In genomic region chr12:69886715-69887114, GRCh38 we compare ENCODE assay signal across 20 cellular contexts.
"Had no signal": no experiment of that assay in that cellular context is flagged by ENCODE, and none has a peak within 500 bp of the region (broad histone marks: within the 10 kb centered on the region; RNA-seq: fewer than 3 reads in every experiment).

No MANE protein-coding gene starts in this region.

- FAIRE-seq: colon, endothelial cell of umbilical vein had no signal

- H3K4me3 ChIP-seq: breast epithelium, neural progenitor cell, spleen, thoracic aorta, upper lobe of left lung had no signal

- H3K36me3 ChIP-seq: breast epithelium, neural progenitor cell, spleen, thoracic aorta, upper lobe of left lung had no signal

- H2AFZ ChIP-seq: neural progenitor cell had no signal

- H3K4me2 ChIP-seq: neural progenitor cell had no signal

- DNase-seq: activated CD4-positive, alpha-beta T cell treated with anti-CD3 and anti-CD28 coated beads for 1 hour; activated CD4-positive, alpha-beta T cell treated with anti-CD3 and anti-CD28 coated beads, Interleukin-2, amount 50 U/mL, for 1 hour; activated CD8-positive, alpha-beta T cell treated with anti-CD3 and anti-CD28 coated beads, Interleukin-2, amount 10 ng/mL, durations not matched to agents 7 days and 5 days; activated naive CD4-positive, alpha-beta T cell; activated T-cell treated with anti-CD3 and anti-CD28 coated beads, Interleukin-2, amount 50 U/mL, for 24 hours; effector memory CD8-positive, alpha-beta T cell; foreskin melanocyte; naive thymus-derived CD8-positive, alpha-beta T cell; retina; spleen; stimulated activated CD4-positive, alpha-beta T cell treated with anti-CD3 and anti-CD28 coated beads, Interleukin-4, amount 100 ng/mL, for 1 hour; stimulated activated naive CD4-positive, alpha-beta T cell treated with Interleukin-2 at 50 U/mL for 16 hours; upper lobe of left lung had no signal

- H3K9me3 ChIP-seq: breast epithelium, spleen, thoracic aorta, upper lobe of left lung had no signal

- H3K27ac ChIP-seq: breast epithelium, neural progenitor cell, spleen, thoracic aorta, upper lobe of left lung had no signal

- H3K9ac ChIP-seq: neural progenitor cell had no signal

- ATAC-seq: activated CD8-positive, alpha-beta T cell treated with anti-CD3 and anti-CD28 coated beads, Interleukin-2, amount 10 ng/mL, durations not matched to agents 7 days and 5 days; effector memory CD8-positive, alpha-beta T cell; esophagus mucosa; left lobe of liver; naive thymus-derived CD8-positive, alpha-beta T cell had no signal

- H3K4me1 ChIP-seq: breast epithelium, neural progenitor cell had no signal

- H3K27me3 ChIP-seq: breast epithelium, neural progenitor cell, spleen, upper lobe of left lung had no signal
